In genomic region chr3:171309906-171310359, GRCh38 we compare ENCODE assay signal across 11 cellular contexts.
DNase-seq lines count a peak whose midpoint lies in the region; ATAC-seq and TF ChIP-seq lines count a peak whose summit lies in the region.
"Had no signal": no experiment of that assay in that cellular context is flagged by ENCODE, and none has a peak within 500 bp of the region (broad histone marks: within the 10 kb centered on the region; RNA-seq: fewer than 3 reads in every experiment).

No MANE protein-coding gene starts in this region.

- H3K27ac ChIP-seq in mesodermal cell (ENCODE audit: low read depth, low read length, severe bottlenecking), result peak overlapping the region; percentile 77
- no peak overlapping the region for H3K27ac ChIP-seq in thyroid gland
- H3K27ac ChIP-seq: epithelial cell of prostate, SJCRH30 had no signal

- DNase-seq in GM04504 (ENCODE audit: low read depth) (peak; percentile 28), astrocyte of the spinal cord (ENCODE audit: low read depth, low spot score) (peak; percentile 68), KG1 (lab: John Stamatoyannopoulos, UW) (no peak), thyroid gland (no peak), NCI-H2227 treated with DMSO at 0.1 percent for 48 hours (lab: John Stamatoyannopoulos, UW) (no peak)
- no peak for DNase-seq in activated CD8-positive, alpha-beta memory T cell treated with anti-CD3 and anti-CD28 coated beads, Interleukin-2, amount 50 U/mL, for 4 hours
- DNase-seq: NCI-H1105 treated with DMSO at 0.1 percent for 48 hours had no signal

- in situ Hi-C loops in astrocyte of the spinal cord (cut with HindIII; ENCODE audit: low sequenced_read_pairs), result no loop called here

- H3K4me3 ChIP-seq in astrocyte of the spinal cord (ENCODE audit: low read depth, low read length) (no peak overlapping the region), mesodermal cell (ENCODE audit: extremely low read depth, insufficient read depth, low read length, poor library complexity, severe bottlenecking) (no peak overlapping the region), thyroid gland (replicated peaks in 1 of 3) (no peak overlapping the region)
- H3K4me3 ChIP-seq: SJCRH30 had no signal

- ATAC-seq in HG02840 (IDR thresholded peaks at IDR 0.05; ENCODE audit: low FRiP score, unreplicated experiment), result peak; percentile 50

- no peaks in the 10 kb centered on the region for H3K36me3 ChIP-seq in mesodermal cell (ENCODE audit: control insufficient read depth, insufficient read depth, low read length)
- H3K36me3 ChIP-seq in thyroid gland, result no peaks in the 10 kb centered on the region
- H3K36me3 ChIP-seq: SJCRH30 had no signal

- intact Hi-C loops in thyroid gland (cut with DNase I), result no loop called here

- H3K9me3 ChIP-seq in mesodermal cell (ENCODE audit: control insufficient read depth, low read length) (peaks cover 4% of the 10 kb centered on the region), thyroid gland (no peaks in the 10 kb centered on the region)
- H3K9me3 ChIP-seq: SJCRH30 had no signal

- H3K27me3 ChIP-seq in thyroid gland, result no peaks in the 10 kb centered on the region
- H3K27me3 ChIP-seq: SJCRH30 had no signal

- TF ChIP-seq CTCF in astrocyte of the spinal cord (IDR thresholded peaks at IDR 0.05; ENCODE audit: low read depth, low read length) (no peak), thyroid gland (IDR thresholded peaks at IDR 0.05) (no peak)

- no peak for TF ChIP-seq POLR2A in thyroid gland (IDR thresholded peaks at IDR 0.05)

- peaks cover 14% of the 10 kb centered on the region for H3K4me1 ChIP-seq in mesodermal cell (ENCODE audit: control insufficient read depth, insufficient read depth, low read length, poor library complexity, severe bottlenecking)
- H3K4me1 ChIP-seq in thyroid gland, result peaks cover 3 to 12% of the 10 kb centered on the region in 2 donors

Comparison
In these comparisons a context has a peak if more than half of its experiments do, and no peak if none do; other contexts are left out.
1. DNase-seq: peak in GM04504 (single experiment) and astrocyte of the spinal cord (single experiment); none in activated CD8-positive, alpha-beta memory T cell treated with anti-CD3 and anti-CD28 coated beads, Interleukin-2, amount 50 U/mL, for 4 hours (single experiment), KG1 (single experiment), thyroid gland (0 of 2) and NCI-H2227 treated with DMSO at 0.1 percent for 48 hours (single experiment).